1 cellular context compared by ENCODE assay signal in genomic region chr11:6719588-6719987, GRCh38.
TF ChIP-seq lines count a peak whose summit lies in the region.

No MANE protein-coding gene starts in this region.

TF ChIP-seq in K562, 482 proteins besides CTCF, POLR2A, EP300 and RAD21:
- TF ChIP-seq TFE3 (CRISPR knock-in tag; IDR thresholded peaks at IDR 0.05) (peak; percentile 77), CBFA2T3 (IDR thresholded peaks at IDR 0.05) (0 out of 2 replicates have a peak, but pooled peaks have one; percentile 4), RBM34 (IDR thresholded peaks at IDR 0.05; ENCODE audit: borderline replicate concordance, insufficient read depth, low read length) (no peak)
